ENCODE assay signal across 12 cellular contexts in genomic region chr22:19759994-19760651, GRCh38. TPM values are rescaled to one million over a fixed set of nuclear protein-coding genes. Genes with fewer than 3 reads are reported as not detected.
DNase-seq lines count a peak whose midpoint lies in the region; ATAC-seq, FAIRE-seq and TF ChIP-seq lines count a peak whose summit lies in the region.
"Had no signal": no experiment of that assay in that cellular context is flagged by ENCODE, and none has a peak within 500 bp of the region (broad histone marks: within the 10 kb centered on the region; RNA-seq: fewer than 3 reads in every experiment).

No MANE protein-coding gene starts in this region.

- peaks cover 33% of the 10 kb centered on the region for H3K4me1 Mint-ChIP-seq in activated T-cell treated with anti-CD3 and anti-CD28 coated beads, Interleukin-2, amount 50 U/mL, for 4 hours (ENCODE audit: low read depth)
- H3K4me1 Mint-ChIP-seq in T-cell, result peaks cover 34 to 40% (median 35%) of the 10 kb centered on the region in 3 donors

- H3K27me3 ChIP-seq in suprapubic skin, result peaks cover 57% of the 10 kb centered on the region

- DNase-seq in activated T-cell treated with anti-CD3 and anti-CD28 coated beads, Interleukin-2, amount 50 U/mL, for 4 hours, result no peak
- DNase-seq in activated T-cell treated with anti-CD3 and anti-CD28 coated beads, Interleukin-2, amount 50 U/mL, for 1 hour, result no peak
- no peak for DNase-seq in T-cell
- DNase-seq in fibroblast of mammary gland (ENCODE audit: low read depth), result no peak
- no peak for DNase-seq in suprapubic skin (ENCODE audit: low spot score in 2 of 2)
- no peak for DNase-seq in RCC 7860 (ENCODE audit: low spot score)
- DNase-seq: COR-L47; effector CD4-positive, alpha-beta T cell; left cardiac atrium had no signal

- H3K27ac ChIP-seq in suprapubic skin, result no peak overlapping the region
- H3K27ac ChIP-seq: KMS-11 had no signal

- TF ChIP-seq POLR2A in suprapubic skin (IDR thresholded peaks at IDR 0.05), result no peak

- peak overlapping the region in 1 of 2 donors; percentile 63 for H3K27ac Mint-ChIP-seq in T-cell

- H3K36me3 ChIP-seq in suprapubic skin, result no peaks in the 10 kb centered on the region

- H3K9me3 ChIP-seq in suprapubic skin, result no peaks in the 10 kb centered on the region

- peaks cover 74% of the 10 kb centered on the region for H3K4me1 ChIP-seq in suprapubic skin

- 11% methylated on average over 29 of the region's 40 CpGs for WGBS in suprapubic skin

- TF ChIP-seq CTCF in fibroblast of mammary gland (conservative IDR thresholded peaks at IDR 0.05; ENCODE audit: control insufficient read depth, insufficient read depth, low read depth, low read length), result no peak
- no peak for TF ChIP-seq CTCF in suprapubic skin (IDR thresholded peaks at IDR 0.05)

- FAIRE-seq in RCC 7860 (lab: Jason Lieb, UNC), result no peak

- H3K27me3 Mint-ChIP-seq in activated T-cell treated with anti-CD3 and anti-CD28 coated beads, Interleukin-2, amount 50 U/mL, for 4 hours (ENCODE audit: low read depth), result peaks cover 63% of the 10 kb centered on the region
- H3K27me3 Mint-ChIP-seq in T-cell, result peaks cover 37 to 64% of the 10 kb centered on the region in 2 donors

- H3K4me3 ChIP-seq in fibroblast of mammary gland (ENCODE audit: control insufficient read depth, low read depth, low read length) (peak overlapping the region; percentile 21), suprapubic skin (peak overlapping the region; percentile 51)

- H3K4me3 Mint-ChIP-seq in activated T-cell treated with anti-CD3 and anti-CD28 coated beads, Interleukin-2, amount 50 U/mL, for 4 hours, result peak overlapping the region; percentile 78
- peak overlapping the region; percentile 75 to 82 (median 76) for H3K4me3 Mint-ChIP-seq in T-cell

- no peaks in the 10 kb centered on the region for H3K9me3 Mint-ChIP-seq in activated T-cell treated with anti-CD3 and anti-CD28 coated beads, Interleukin-2, amount 50 U/mL, for 4 hours
- H3K9me3 Mint-ChIP-seq in T-cell, result no peaks in the 10 kb centered on the region

- H3K36me3 Mint-ChIP-seq in activated T-cell treated with anti-CD3 and anti-CD28 coated beads, Interleukin-2, amount 50 U/mL, for 4 hours (ENCODE audit: insufficient read depth), result no peaks in the 10 kb centered on the region
- no peaks in the 10 kb centered on the region for H3K36me3 Mint-ChIP-seq in T-cell

- no peak for ATAC-seq in activated T-cell treated with anti-CD3 and anti-CD28 coated beads, Interleukin-2, amount 50 U/mL, for 4 hours
- ATAC-seq in T-cell (replicated peaks in 1 of 4), result no peak
- no peak for ATAC-seq in HG03460 (IDR thresholded peaks at IDR 0.05; ENCODE audit: unreplicated experiment)
- ATAC-seq in GM21423 (IDR thresholded peaks at IDR 0.05; ENCODE audit: unreplicated experiment), result no peak
- ATAC-seq: left cardiac atrium had no signal

- POLR2A ChIA-PET in T-cell (lab: Charles Lee), result no interaction called here

- CTCF ChIA-PET in T-cell (lab: Charles Lee), result no interaction called here

- TF ChIP-seq EP300 in suprapubic skin (IDR thresholded peaks at IDR 0.05), result no peak

RNA-seq across cellular contexts. Expression of gene TBX1, which starts 0.5 kb away (rescaled TPM):
- not detected for total RNA-seq in activated T-cell treated with anti-CD3 and anti-CD28 coated beads, Interleukin-2, amount 50 U/mL, for 4 hours
- total RNA-seq in T-cell (under 1 TPM in 1 of 5 donors, not detected in 4; 0.20 TPM), suprapubic skin (1 to 10 TPM; 1.6 to 7.0 (median 4.8) TPM)

RNA-seq across cellular contexts. Expression of gene GP1BB, which starts 36.8 kb away (rescaled TPM):
- under 1 TPM in 2 of 3 donors, not detected in 1; 0.25 to 0.37 TPM for total RNA-seq in activated T-cell treated with anti-CD3 and anti-CD28 coated beads, Interleukin-2, amount 50 U/mL, for 4 hours
- total RNA-seq in T-cell (1 to 10 TPM in 1 of 5 donors, under 1 TPM in 4; 0.19 to 2.1 (median 0.36) TPM), suprapubic skin (10 to 100 TPM; 14.7 to 28.7 (median 19.4) TPM)
- total RNA-seq: left cardiac atrium had no signal

RNA-seq across cellular contexts. Expression of gene SEPTIN5, which starts 45.8 kb away (rescaled TPM):
- 1 to 10 TPM in 2 of 3 donors, under 1 TPM in 1; 0.38 to 1.3 (median 1.1) TPM for total RNA-seq in activated T-cell treated with anti-CD3 and anti-CD28 coated beads, Interleukin-2, amount 50 U/mL, for 4 hours
- total RNA-seq in T-cell (1 to 10 TPM in 3 of 5 donors, under 1 TPM in 2; 0.33 to 3.2 (median 1.2) TPM), suprapubic skin (100 to 1,000 TPM in 3 of 4 donors, 10 to 100 TPM in 1; 89.0 to 147 (median 129) TPM)

Comparison
In these comparisons a context has a peak if more than half of its experiments do, and no peak if none do; other contexts are left out.
1. RNA of gene GP1BB, which starts 36.8 kb away (total RNA-seq): 14.7 to 28.7 TPM in suprapubic skin; 0.19 to 2.1 TPM in T-cell and 0.25 to 0.37 TPM in activated T-cell treated with anti-CD3 and anti-CD28 coated beads, Interleukin-2, amount 50 U/mL, for 4 hours; every median in the first group is over 4 times any median in the second.
2. RNA of gene SEPTIN5, which starts 45.8 kb away (total RNA-seq): 89.0 to 147 TPM in suprapubic skin; 0.33 to 3.2 TPM in T-cell and 0.38 to 1.3 TPM in activated T-cell treated with anti-CD3 and anti-CD28 coated beads, Interleukin-2, amount 50 U/mL, for 4 hours; every median in the first group is over 10 times any median in the second.